Comparison of ENCODE assay signal across 8 cellular contexts in the genomic region with DNA sequence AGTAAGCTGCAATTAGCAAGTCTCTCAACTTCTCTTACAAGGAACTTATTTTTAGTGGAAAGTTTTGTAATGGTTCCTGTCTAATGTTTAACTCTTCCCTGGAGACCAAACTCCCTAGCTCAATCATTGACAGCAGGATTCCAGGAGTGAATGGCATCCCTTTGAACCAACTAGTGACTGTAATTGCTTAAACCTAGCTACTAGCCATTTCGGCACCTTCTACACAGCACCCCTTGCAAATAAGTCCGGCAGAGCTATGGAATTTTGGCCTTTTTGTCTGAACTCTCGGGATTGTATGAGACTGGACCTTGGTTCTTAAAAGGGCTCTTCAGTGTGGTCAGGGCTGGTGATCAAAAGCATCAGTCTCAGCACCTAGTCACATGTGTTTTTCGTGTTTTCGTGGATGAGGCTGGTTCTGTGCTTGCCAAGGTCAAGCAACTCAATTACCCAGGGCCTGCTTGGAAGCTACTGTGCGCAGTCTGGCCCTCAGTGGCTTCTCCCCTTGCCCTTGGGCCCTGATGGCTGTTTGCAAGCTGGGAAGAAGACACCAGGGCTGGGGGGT.
DNase-seq lines count a peak whose midpoint lies in the region; ATAC-seq lines count a peak whose summit lies in the region.

No MANE protein-coding gene starts in this region.

- peaks cover 95% of the 10 kb centered on the region for H3K4me1 Mint-ChIP-seq in activated T-cell treated with anti-CD3 and anti-CD28 coated beads, Interleukin-2, amount 50 U/mL, for 72 hours (ENCODE audit: low read depth)
- H3K4me1 Mint-ChIP-seq in activated T-cell treated with anti-CD3 and anti-CD28 coated beads, Interleukin-2, amount 50 U/mL, for 4 hours (ENCODE audit: low read depth), result peaks cover 90% of the 10 kb centered on the region
- peaks cover 73% of the 10 kb centered on the region for H3K4me1 Mint-ChIP-seq in activated T-helper 17 cell treated with anti-CD3 and anti-CD28 coated beads, Interleukin-2, amount 50 U/mL, for 72 hours

- H3K27ac ChIP-seq in subcutaneous abdominal adipose tissue (ENCODE audit: low read depth, low read length), result peak overlapping the region; percentile 64

- no peaks in the 10 kb centered on the region for H3K27me3 Mint-ChIP-seq in activated T-cell treated with anti-CD3 and anti-CD28 coated beads, Interleukin-2, amount 50 U/mL, for 72 hours (ENCODE audit: low read depth)
- H3K27me3 Mint-ChIP-seq in activated T-cell treated with anti-CD3 and anti-CD28 coated beads, Interleukin-2, amount 50 U/mL, for 4 hours (ENCODE audit: low read depth), result no peaks in the 10 kb centered on the region
- H3K27me3 Mint-ChIP-seq in activated T-helper 17 cell treated with anti-CD3 and anti-CD28 coated beads, Interleukin-2, amount 50 U/mL, for 72 hours, result no peaks in the 10 kb centered on the region

- peak overlapping the region in 1 of 2 donors; percentile 84 for H3K4me3 Mint-ChIP-seq in activated T-cell treated with anti-CD3 and anti-CD28 coated beads, Interleukin-2, amount 50 U/mL, for 72 hours
- no peak overlapping the region for H3K4me3 Mint-ChIP-seq in activated T-cell treated with anti-CD3 and anti-CD28 coated beads, Interleukin-2, amount 50 U/mL, for 4 hours
- peak overlapping the region; percentile 38 for H3K4me3 Mint-ChIP-seq in activated T-helper 17 cell treated with anti-CD3 and anti-CD28 coated beads, Interleukin-2, amount 50 U/mL, for 72 hours

- H3K36me3 Mint-ChIP-seq in activated T-cell treated with anti-CD3 and anti-CD28 coated beads, Interleukin-2, amount 50 U/mL, for 72 hours (ENCODE audit: insufficient read depth in 2 of 2), result peaks cover 0 to 13% of the 10 kb centered on the region in 2 donors
- H3K36me3 Mint-ChIP-seq in activated T-cell treated with anti-CD3 and anti-CD28 coated beads, Interleukin-2, amount 50 U/mL, for 4 hours (ENCODE audit: insufficient read depth), result peaks cover 51% of the 10 kb centered on the region
- H3K36me3 Mint-ChIP-seq in activated T-helper 17 cell treated with anti-CD3 and anti-CD28 coated beads, Interleukin-2, amount 50 U/mL, for 72 hours (ENCODE audit: low read depth), result peaks cover 46% of the 10 kb centered on the region

- ATAC-seq in activated T-cell treated with anti-CD3 and anti-CD28 coated beads, Interleukin-2, amount 50 U/mL, for 72 hours (replicated peaks in 1 of 2), result no peak
- no peak for ATAC-seq in activated T-cell treated with anti-CD3 and anti-CD28 coated beads, Interleukin-2, amount 50 U/mL, for 4 hours
- ATAC-seq in activated T-helper 17 cell treated with anti-CD3 and anti-CD28 coated beads, Interleukin-2, amount 50 U/mL, for 72 hours (replicated peaks), result no peak
- ATAC-seq in GM21737 (IDR thresholded peaks at IDR 0.05; ENCODE audit: unreplicated experiment) (no peak), HG03469 (IDR thresholded peaks at IDR 0.05; ENCODE audit: unreplicated experiment) (no peak)

- no peak overlapping the region for H3K9ac ChIP-seq in subcutaneous abdominal adipose tissue (ENCODE audit: low read length in 5 of 5)

- H3K9me3 Mint-ChIP-seq in activated T-cell treated with anti-CD3 and anti-CD28 coated beads, Interleukin-2, amount 50 U/mL, for 72 hours, result no peaks in the 10 kb centered on the region
- H3K9me3 Mint-ChIP-seq in activated T-cell treated with anti-CD3 and anti-CD28 coated beads, Interleukin-2, amount 50 U/mL, for 4 hours, result peaks cover 7% of the 10 kb centered on the region
- H3K9me3 Mint-ChIP-seq in activated T-helper 17 cell treated with anti-CD3 and anti-CD28 coated beads, Interleukin-2, amount 50 U/mL, for 72 hours, result peaks cover 6% of the 10 kb centered on the region

- H3K9me3 ChIP-seq in subcutaneous abdominal adipose tissue (ENCODE audit: control insufficient read depth in 5 of 5, low read length in 5 of 5), result no peaks in the 10 kb centered on the region

- DNase-seq in activated T-cell treated with anti-CD3 and anti-CD28 coated beads, Interleukin-2, amount 50 U/mL, for 72 hours, result no peak
- no peak for DNase-seq in activated T-cell treated with anti-CD3 and anti-CD28 coated beads, Interleukin-2, amount 50 U/mL, for 4 hours
- DNase-seq in left kidney (ENCODE audit: low read depth, low spot score) (peak; percentile 90), NCI-H1694 treated with DMSO at 0.1 percent for 48 hours (lab: John Stamatoyannopoulos, UW) (no peak)

- H3K4me1 ChIP-seq in subcutaneous abdominal adipose tissue (ENCODE audit: control insufficient read depth in 5 of 5, insufficient read depth in 5 of 5, low read length in 5 of 5), result peaks cover 5 to 50% (median 15%) of the 10 kb centered on the region in 5 donors

- no peak overlapping the region for H3K4me3 ChIP-seq in subcutaneous abdominal adipose tissue (ENCODE audit: low read depth in 1 of 5, low read length in 5 of 5)

- no peaks in the 10 kb centered on the region for H3K27me3 ChIP-seq in subcutaneous abdominal adipose tissue (ENCODE audit: control insufficient read depth in 5 of 5, insufficient read depth in 4 of 5, low read length in 5 of 5)

- H3K36me3 ChIP-seq in subcutaneous abdominal adipose tissue (ENCODE audit: control insufficient read depth in 5 of 5, insufficient read depth in 5 of 5, low read length in 5 of 5), result no peaks in the 10 kb centered on the region

- H3K27ac Mint-ChIP-seq in activated T-cell treated with anti-CD3 and anti-CD28 coated beads, Interleukin-2, amount 50 U/mL, for 72 hours, result peak overlapping the region; percentile 96
- peak overlapping the region; percentile 73 for H3K27ac Mint-ChIP-seq in activated T-helper 17 cell treated with anti-CD3 and anti-CD28 coated beads, Interleukin-2, amount 50 U/mL, for 72 hours
